ENCODE assay signal across 10 cellular contexts in genomic region chr6:156767603-156768467, GRCh38. TPM values are rescaled to one million over a fixed set of nuclear protein-coding genes. Genes with fewer than 3 reads are reported as not detected.
A peak's percentile ranks its signal among the peaks of the same experiment; 100 is the strongest.
DNase-seq lines count a peak whose midpoint lies in the region; ATAC-seq and TF ChIP-seq lines count a peak whose summit lies in the region.
"Had no signal": no experiment of that assay in that cellular context is flagged by ENCODE, and none has a peak within 500 bp of the region (broad histone marks: within the 10 kb centered on the region; RNA-seq: fewer than 3 reads in every experiment).

No MANE protein-coding gene starts in this region.

- H3K9me3 ChIP-seq in endodermal cell (ENCODE audit: control insufficient read depth, low read length) (no peaks in the 10 kb centered on the region), left lung (no peaks in the 10 kb centered on the region)

- TF ChIP-seq CTCF in endodermal cell (conservative IDR thresholded peaks at IDR 0.05) (peak; percentile 44), osteocyte (IDR thresholded peaks at IDR 0.05) (no peak), left lung (IDR thresholded peaks at IDR 0.05) (no peak)

- no peak for DNase-seq in endodermal cell
- no peak for DNase-seq in NCI-H146 (lab: John Stamatoyannopoulos, UW)
- no peak for DNase-seq in stimulated activated naive CD4-positive, alpha-beta T cell (lab: John Stamatoyannopoulos, UW)
- no peak for DNase-seq in osteocyte (ENCODE audit: extremely low spot score, unreplicated experiment)
- no peak for DNase-seq in left lung
- DNase-seq: NCI-H524 treated with DMSO at 0.1 percent for 48 hours had no signal

- peaks cover 28% of the 10 kb centered on the region for H3K4me1 Mint-ChIP-seq in endodermal cell
- H3K4me1 Mint-ChIP-seq in osteocyte (ENCODE audit: unreplicated experiment): peaks cover 3% of the 10 kb centered on the region

- peak; percentile 86 for ATAC-seq in GM18499 (IDR thresholded peaks at IDR 0.05; ENCODE audit: insufficient read depth, unreplicated experiment)
- ATAC-seq in GM21423 (IDR thresholded peaks at IDR 0.05; ENCODE audit: unreplicated experiment): peak; percentile 93
- peak; percentile 95 for ATAC-seq in HG03354 (IDR thresholded peaks at IDR 0.05; ENCODE audit: poor library complexity, severe bottlenecking, unreplicated experiment)
- ATAC-seq in left lung: no peak

- no peaks in the 10 kb centered on the region for H3K9me3 Mint-ChIP-seq in endodermal cell
- H3K9me3 Mint-ChIP-seq in osteocyte (ENCODE audit: unreplicated experiment): no peaks in the 10 kb centered on the region

- no peaks in the 10 kb centered on the region for H3K36me3 Mint-ChIP-seq in endodermal cell (ENCODE audit: low read depth)
- H3K36me3 Mint-ChIP-seq in osteocyte (ENCODE audit: unreplicated experiment): no peaks in the 10 kb centered on the region

- H3K27ac Mint-ChIP-seq in endodermal cell (no peak overlapping the region), osteocyte (ENCODE audit: unreplicated experiment) (no peak overlapping the region)

- H3K27me3 Mint-ChIP-seq in endodermal cell (ENCODE audit: insufficient read depth) (no peaks in the 10 kb centered on the region), osteocyte (ENCODE audit: unreplicated experiment) (peaks cover 2% of the 10 kb centered on the region)

- intact Hi-C loops in left lung (cut with DNase I): no loop called here

- WGBS in endodermal cell (ENCODE audit: insufficient coverage in 1 of 2, insufficient read length in 1 of 2), 2 experiments: 91 to 100% methylated on average over 5 to 9 of the region's 9 CpGs

- H3K36me3 ChIP-seq in endodermal cell (ENCODE audit: control insufficient read depth, insufficient read depth, low read length) (no peaks in the 10 kb centered on the region), left lung (no peaks in the 10 kb centered on the region)

- H3K4me3 ChIP-seq in endodermal cell (ENCODE audit: low read length) (no peak overlapping the region), left lung (no peak overlapping the region)
- H3K4me3 ChIP-seq: skin epidermis had no signal

- H3K4me1 ChIP-seq in endodermal cell (ENCODE audit: control insufficient read depth, insufficient read depth, low read length): peaks cover 4% of the 10 kb centered on the region
- no peaks in the 10 kb centered on the region for H3K4me1 ChIP-seq in left lung

- H3K4me3 Mint-ChIP-seq in endodermal cell: no peak overlapping the region
- H3K4me3 Mint-ChIP-seq in osteocyte (ENCODE audit: unreplicated experiment): no peak overlapping the region

- H3K27ac ChIP-seq in endodermal cell (ENCODE audit: low read depth, low read length): no peak overlapping the region
- no peak overlapping the region for H3K27ac ChIP-seq in left lung
- H3K27ac ChIP-seq: skin epidermis had no signal

- no peak overlapping the region for H3K9ac ChIP-seq in endodermal cell (ENCODE audit: extremely low read depth, low read length, poor library complexity, severe bottlenecking)

- H3K27me3 ChIP-seq in endodermal cell (ENCODE audit: control insufficient read depth, insufficient read depth, low read length, poor library complexity, severe bottlenecking) (no peaks in the 10 kb centered on the region), left lung (no peaks in the 10 kb centered on the region)

RNA-seq across cellular contexts. Expression of gene ARID1B, which starts 9.3 kb away (rescaled TPM):
- total RNA-seq in endodermal cell (100 to 1,000 TPM in 1 of 2 donors, 10 to 100 TPM in 1; 74.0 to 110 TPM), osteocyte (78.1 and 82.7 TPM in 2 replicates), left lung (10 to 100 TPM; 67.6 to 69.5 TPM)
- polyA plus RNA-seq in endodermal cell (2013, experiment 1 of 2): 44.9 TPM
- 47.0 TPM for polyA plus RNA-seq in endodermal cell (2013, experiment 2 of 2)
